14 cellular contexts compared by ENCODE assay signal in the genomic region with DNA sequence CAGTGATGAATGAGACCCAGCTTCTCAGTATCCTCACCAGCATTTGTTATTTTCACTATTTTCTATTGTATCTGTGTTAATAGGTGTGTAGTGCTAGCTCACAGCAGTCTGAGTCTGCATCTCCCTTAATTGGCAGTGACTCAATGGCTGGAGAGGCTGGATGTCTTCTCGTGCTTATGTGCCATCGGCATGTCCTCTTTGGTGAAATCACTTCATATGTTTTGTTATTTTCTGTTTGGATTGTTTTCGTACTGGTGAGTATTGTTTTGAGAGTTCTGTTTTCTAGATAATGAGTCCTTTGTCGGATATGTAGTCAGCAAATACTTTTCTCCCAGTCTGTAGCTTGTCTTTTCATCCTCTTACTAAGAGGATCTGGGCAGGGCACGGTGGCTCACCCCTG.
"Had no signal": no experiment of that assay in that cellular context is flagged by ENCODE, and none has a peak within 500 bp of the region (broad histone marks: within the 10 kb centered on the region; RNA-seq: fewer than 3 reads in every experiment).

No MANE protein-coding gene starts in this region.

- H3K9me3 ChIP-seq: esophagus muscularis mucosa, thoracic aorta had no signal

- DNase-seq: activated gamma-delta T cell; activated T-cell treated with anti-CD3 and anti-CD28 coated beads, Interleukin-2, amount 50 U/mL, for 4 hours; aorta; foreskin keratinocyte; natural killer cell; stimulated activated CD4-positive, alpha-beta T cell treated with anti-CD3 and anti-CD28 coated beads, Interleukin-4, amount 100 ng/mL, for 1 hour had no signal

- ATAC-seq: activated T-cell treated with anti-CD3 and anti-CD28 coated beads, Interleukin-2, amount 50 U/mL, for 4 hours; foreskin keratinocyte; natural killer cell; SK-N-SH treated with all-trans-retinoic acid at 6 μM for 48 hours had no signal

- H3K9me3 Mint-ChIP-seq: activated T-cell treated with anti-CD3 and anti-CD28 coated beads, Interleukin-2, amount 50 U/mL, for 4 hours; central memory CD8-positive, alpha-beta T cell; natural killer cell had no signal

- H3K36me3 Mint-ChIP-seq: natural killer cell had no signal

- H3K4me3 Mint-ChIP-seq: activated CD4-positive, alpha-beta memory T cell treated with anti-CD3 and anti-CD28 coated beads for 36 hours; activated naive CD8-positive, alpha-beta T cell; activated T-cell treated with anti-CD3 and anti-CD28 coated beads, Interleukin-2, amount 50 U/mL, for 4 hours; central memory CD8-positive, alpha-beta T cell; natural killer cell; stimulated activated naive CD8-positive, alpha-beta T cell treated with anti-CD3 and anti-CD28 coated beads, Interleukin-15, Interleukin-2, amounts not matched to agents 100 ng/mL and 50 ng/mL, for 24 hours; T-helper 1 cell treated with Interleukin-12 subunit alpha and Interleukin-12 subunit beta and Interleukin-4 antibody, amounts not matched to agents 30 μg/mL and 1 μg/mL, for 36 hours had no signal

- H3K36me3 ChIP-seq: thoracic aorta had no signal

- H3K4me3 ChIP-seq: esophagus muscularis mucosa, thoracic aorta had no signal

- H3K27ac ChIP-seq: esophagus muscularis mucosa, foreskin keratinocyte, thoracic aorta had no signal

- H3K27me3 Mint-ChIP-seq: activated CD4-positive, alpha-beta memory T cell treated with anti-CD3 and anti-CD28 coated beads for 36 hours; activated naive CD8-positive, alpha-beta T cell; central memory CD8-positive, alpha-beta T cell; stimulated activated naive CD8-positive, alpha-beta T cell treated with anti-CD3 and anti-CD28 coated beads, Interleukin-15, Interleukin-2, amounts not matched to agents 100 ng/mL and 50 ng/mL, for 24 hours had no signal

- H3K27ac Mint-ChIP-seq: activated CD4-positive, alpha-beta memory T cell treated with anti-CD3 and anti-CD28 coated beads for 36 hours; activated naive CD8-positive, alpha-beta T cell; natural killer cell; stimulated activated naive CD8-positive, alpha-beta T cell treated with anti-CD3 and anti-CD28 coated beads, Interleukin-15, Interleukin-2, amounts not matched to agents 100 ng/mL and 50 ng/mL, for 24 hours; T-helper 1 cell treated with Interleukin-12 subunit alpha and Interleukin-12 subunit beta and Interleukin-4 antibody, amounts not matched to agents 30 μg/mL and 1 μg/mL, for 36 hours had no signal

- H3K27me3 ChIP-seq: esophagus muscularis mucosa, foreskin keratinocyte had no signal
